ENCODE assay signal across 8 cellular contexts in genomic region chr11:62591448-62592215, GRCh38.
DNase-seq lines count a peak whose midpoint lies in the region; ATAC-seq lines count a peak whose summit lies in the region.

TUT1 (minus strand) TSS chr11:62591523; CDS start chr11:62591485, 38 bp downstream.

- DNase-seq in AG08396 (ENCODE audit: low spot score) (peak; percentile 90), NCI-H345 treated with DMSO at 0.1 percent for 48 hours (lab: John Stamatoyannopoulos, UW; ENCODE audit: unreplicated experiment) (peak; percentile 98), iris pigment epithelial cell (ENCODE audit: low read depth) (peak; percentile 100)
- DNase-seq in activated CD4-positive, CD25-positive, alpha-beta regulatory T cell (lab: John Stamatoyannopoulos, UW): peak; percentile 85 to 90 (median 89)
- peak; percentile 98 for DNase-seq in central memory CD4-positive, alpha-beta T cell
- DNase-seq in stimulated activated CD4-positive, alpha-beta T cell treated with anti-CD3 and anti-CD28 coated beads, Interleukin-12 subunit alpha, Interleukin-12 subunit beta, amount 100 ng/mL, for 24 hours (ENCODE audit: low read depth in 2 of 2): peak; percentile 93 to 94

- ATAC-seq in GM19023 (IDR thresholded peaks at IDR 0.05; ENCODE audit: unreplicated experiment): peak; percentile 95
- peak; percentile 91 for ATAC-seq in HG03280 (IDR thresholded peaks at IDR 0.05; ENCODE audit: unreplicated experiment)

Comparison
In these comparisons a context has a peak if more than half of its experiments do, and no peak if none do; other contexts are left out.
1. Peak in every context shown above with its lines: DNase-seq and ATAC-seq.